Comparison of ENCODE assay signal across 9 cellular contexts in the genomic region with DNA sequence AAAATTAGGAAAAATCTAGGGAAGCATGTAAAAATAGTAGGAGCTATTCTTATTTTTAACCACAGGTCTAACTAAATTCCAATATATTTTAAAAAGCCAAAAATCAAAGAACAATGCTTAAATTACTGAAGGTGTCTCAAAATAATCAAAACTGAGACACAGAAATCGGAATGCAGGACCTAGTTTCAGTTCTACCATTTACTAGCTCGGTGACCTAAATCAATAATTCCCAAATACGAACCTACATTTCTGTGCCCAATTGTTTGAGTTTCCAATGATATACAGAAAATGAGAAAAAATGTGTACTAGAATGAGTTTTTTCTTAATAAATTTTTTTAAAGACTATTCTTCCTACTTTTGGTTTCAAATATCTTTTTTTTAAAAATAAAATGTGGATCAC.
"Had no signal": no experiment of that assay in that cellular context is flagged by ENCODE, and none has a peak within 500 bp of the region (broad histone marks: within the 10 kb centered on the region; RNA-seq: fewer than 3 reads in every experiment).

No MANE protein-coding gene starts in this region.

- H2AFZ ChIP-seq: GM23248 had no signal

- FAIRE-seq: H1, H54, HTR-8/SVneo, K562 had no signal

- DNase-seq: GM23248, H9, HCEC 1CT, IMR-90, KG1 had no signal

- H3K4me1 Mint-ChIP-seq: H9 had no signal

- H3K4me3 ChIP-seq: GM23248, K562 had no signal

- H3K4me3 Mint-ChIP-seq: H9 had no signal

- ATAC-seq: K562 had no signal

- H3K27ac Mint-ChIP-seq: H9 had no signal

- H3K9ac ChIP-seq: GM23248 had no signal

- H3K27ac ChIP-seq: GM23248 had no signal

- H3K9me3 Mint-ChIP-seq: H9 had no signal
